Comparison of ENCODE assay signal across 8 cellular contexts in the genomic region with DNA sequence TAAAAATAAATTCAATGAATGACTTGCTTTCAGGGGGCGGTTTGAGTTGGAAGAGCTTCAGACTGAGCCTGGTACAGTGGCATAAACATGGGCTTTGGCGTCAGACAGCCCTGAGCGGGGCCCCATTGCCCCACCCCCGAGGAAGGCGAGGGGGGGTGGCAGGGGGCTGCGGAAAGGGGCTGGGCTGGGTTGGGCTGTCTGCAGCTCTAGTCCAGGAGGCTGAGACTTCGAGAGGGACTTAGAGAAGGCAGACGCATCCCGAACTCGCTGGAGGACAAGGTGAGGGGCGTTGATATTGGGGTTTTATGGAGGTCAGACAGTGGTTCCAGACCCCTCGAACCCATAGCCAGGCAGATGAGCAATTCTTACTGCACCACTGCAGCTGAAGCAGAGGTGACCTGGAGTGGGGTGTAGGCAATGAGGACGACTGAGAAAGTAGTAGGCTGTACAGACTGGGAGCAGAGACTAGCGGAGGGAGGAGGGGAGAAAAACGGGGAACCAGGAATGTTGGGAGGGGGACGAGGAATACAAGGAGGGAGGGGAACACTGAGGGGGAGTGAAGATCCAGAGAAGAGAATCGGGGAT. TPM values are rescaled to one million over a fixed set of nuclear protein-coding genes. Genes with fewer than 3 reads are reported as not detected.
DNase-seq lines count a peak whose midpoint lies in the region; ATAC-seq and TF ChIP-seq lines count a peak whose summit lies in the region.

Gene MAGED2 (plus strand): TSS at position 222 of the 585 bp plus-strand sequence. CDS start 1,587 bp downstream, outside the sequence.

- peaks cover 2% of the 10 kb centered on the region for H3K27me3 Mint-ChIP-seq in activated CD4-positive, alpha-beta memory T cell treated with anti-CD3 and anti-CD28 coated beads for 36 hours
- H3K27me3 Mint-ChIP-seq in effector memory CD8-positive, alpha-beta T cell: no peaks in the 10 kb centered on the region

- WGBS in lower leg skin, 2 donors: 0 to 31% methylated on average over 15 to 17 of the region's 17 CpGs

- no peaks in the 10 kb centered on the region for H3K9me3 Mint-ChIP-seq in activated CD4-positive, alpha-beta memory T cell treated with anti-CD3 and anti-CD28 coated beads for 36 hours
- H3K9me3 Mint-ChIP-seq in effector memory CD8-positive, alpha-beta T cell: no peaks in the 10 kb centered on the region

- TF ChIP-seq CTCF in C4-2B (conservative IDR thresholded peaks at IDR 0.05) (no peak), LNCaP clone FGC (IDR thresholded peaks at IDR 0.05; ENCODE audit: control insufficient read depth, extremely low read depth, insufficient read depth) (no peak), lower leg skin (IDR thresholded peaks at IDR 0.05) (no peak)

- intact Hi-C loops in activated CD4-positive, alpha-beta memory T cell treated with anti-CD3 and anti-CD28 coated beads for 36 hours (cut with micrococcal nuclease): loop anchor here (1.0 to 5.0 kb wide), 7 partner anchors 168 to 1920 kb away; partner anchors contain the start of genes APEX2, FAM120C, GNL3L and NBDY
- intact Hi-C loops in lower leg skin (cut with DNase I; ENCODE audit: low total_unique reads): no loop called here

- peak within 1 kb of the TSS; percentile 90 for H3K27ac Mint-ChIP-seq in activated CD4-positive, alpha-beta memory T cell treated with anti-CD3 and anti-CD28 coated beads for 36 hours
- peak within 1 kb of the TSS; percentile 98 to 99 for H3K27ac Mint-ChIP-seq in effector memory CD8-positive, alpha-beta T cell

- CTCF ChIA-PET in activated CD4-positive, alpha-beta memory T cell treated with anti-CD3 and anti-CD28 coated beads for 36 hours (lab: Charles Lee): interaction anchor here (0.7 kb wide), 1 partner anchor 1524 kb away, joined by 3 read pairs; no protein-coding TSS in a partner anchor

- peaks cover 13% of the 10 kb centered on the region for H3K4me1 Mint-ChIP-seq in activated CD4-positive, alpha-beta memory T cell treated with anti-CD3 and anti-CD28 coated beads for 36 hours (ENCODE audit: low read depth)
- H3K4me1 Mint-ChIP-seq in effector memory CD8-positive, alpha-beta T cell (ENCODE audit: low read depth in 2 of 2): peaks cover 18 to 21% of the 10 kb centered on the region in 2 donors

- DNase-seq in LNCaP clone FGC (ENCODE audit: low read depth) (no peak), lower leg skin (ENCODE audit: low spot score in 2 of 2) (peak in 1 of 2 donors; percentile 14), 8988T (no peak), DMS153 (lab: John Stamatoyannopoulos, UW) (no peak)
- peak; percentile 62 for DNase-seq in activated CD4-positive, alpha-beta memory T cell treated with anti-CD3 and anti-CD28 coated beads for 36 hours
- DNase-seq in effector memory CD8-positive, alpha-beta T cell: peak; percentile 24 to 38 (median 37)
- peak; percentile 3 for DNase-seq in stimulated activated CD8-positive, alpha-beta memory T cell treated with anti-CD3 and anti-CD28 coated beads, Interleukin-15, amount 100 ng/mL, for 1 hour (ENCODE audit: low read depth)

- peak within 1 kb of the TSS; percentile 80 for H3K27ac ChIP-seq in C4-2B

- H3K4me3 ChIP-seq in LNCaP clone FGC (ENCODE audit: low read depth, low read length) (peak within 1 kb of the TSS; percentile 61), lower leg skin (ENCODE audit: low read depth, poor library complexity, severe bottlenecking) (peak within 1 kb of the TSS; percentile 65)

- H3K4me3 Mint-ChIP-seq in activated CD4-positive, alpha-beta memory T cell treated with anti-CD3 and anti-CD28 coated beads for 36 hours: peak within 1 kb of the TSS; percentile 90
- H3K4me3 Mint-ChIP-seq in effector memory CD8-positive, alpha-beta T cell: peak within 1 kb of the TSS; percentile 96 to 97

- TF ChIP-seq POLR2A in lower leg skin (IDR thresholded peaks at IDR 0.05): no peak

- peak; percentile 67 for ATAC-seq in effector memory CD8-positive, alpha-beta T cell (replicated peaks)

- peaks cover 9% of the 10 kb centered on the region for H3K36me3 Mint-ChIP-seq in activated CD4-positive, alpha-beta memory T cell treated with anti-CD3 and anti-CD28 coated beads for 36 hours
- peaks cover 37% of the 10 kb centered on the region for H3K36me3 Mint-ChIP-seq in effector memory CD8-positive, alpha-beta T cell (ENCODE audit: insufficient read depth)

- POLR2A ChIA-PET in activated CD4-positive, alpha-beta memory T cell treated with anti-CD3 and anti-CD28 coated beads for 36 hours (lab: Charles Lee): no interaction called here

RNA-seq across cellular contexts. Expression of gene MAGED2, which starts in this region (rescaled TPM):
- total RNA-seq in activated CD4-positive, alpha-beta memory T cell treated with anti-CD3 and anti-CD28 coated beads for 36 hours: 10 to 100 TPM; 52.8 to 55.3 TPM
- total RNA-seq in lower leg skin: 10 to 100 TPM; 59.6 to 85.2 (median 72.8) TPM

Comparison
In these comparisons a context has a peak if more than half of its experiments do, and no peak if none do; other contexts are left out.
1. DNase-seq: peak in activated CD4-positive, alpha-beta memory T cell treated with anti-CD3 and anti-CD28 coated beads for 36 hours (single experiment), effector memory CD8-positive, alpha-beta T cell (3 of 3) and stimulated activated CD8-positive, alpha-beta memory T cell treated with anti-CD3 and anti-CD28 coated beads, Interleukin-15, amount 100 ng/mL, for 1 hour (single experiment); none in LNCaP clone FGC (single experiment), 8988T (single experiment) and DMS153 (single experiment).